In genomic region chr6:4253604-4254211, GRCh38 we compare ENCODE assay signal across 8 cellular contexts.
A peak's percentile ranks its signal among the peaks of the same experiment; 100 is the strongest.
DNase-seq lines count a peak whose midpoint lies in the region; ATAC-seq and TF ChIP-seq lines count a peak whose summit lies in the region.

No MANE protein-coding gene starts in this region.

- ATAC-seq in activated T-helper 17 cell treated with anti-CD3 and anti-CD28 coated beads, Interleukin-2, amount 50 U/mL, for 72 hours (replicated peaks), result no peak
- ATAC-seq in GM21423 (IDR thresholded peaks at IDR 0.05; ENCODE audit: unreplicated experiment), result no peak

- peak; percentile 65 for TF ChIP-seq CTCF in BJ (IDR thresholded peaks at IDR 0.05; ENCODE audit: insufficient read depth, low read depth, low read length)
- TF ChIP-seq CTCF in nephron (IDR thresholded peaks at IDR 0.05; ENCODE audit: unreplicated experiment in 3 of 3), result peak; percentile 36 to 50 (median 49)

- peak overlapping the region; percentile 65 to 82 (median 70) for H3K27ac Mint-ChIP-seq in nephron
- no peak overlapping the region for H3K27ac Mint-ChIP-seq in activated T-helper 17 cell treated with anti-CD3 and anti-CD28 coated beads, Interleukin-2, amount 50 U/mL, for 72 hours

- no peak overlapping the region for H3K4me3 Mint-ChIP-seq in nephron
- H3K4me3 Mint-ChIP-seq in activated T-helper 17 cell treated with anti-CD3 and anti-CD28 coated beads, Interleukin-2, amount 50 U/mL, for 72 hours, result no peak overlapping the region

- peaks cover 8% of the 10 kb centered on the region for H3K27me3 Mint-ChIP-seq in nephron (ENCODE audit: low read depth)
- peaks cover 19% of the 10 kb centered on the region for H3K27me3 Mint-ChIP-seq in activated T-helper 17 cell treated with anti-CD3 and anti-CD28 coated beads, Interleukin-2, amount 50 U/mL, for 72 hours

- no peaks in the 10 kb centered on the region for H3K36me3 Mint-ChIP-seq in nephron (ENCODE audit: low read depth)
- H3K36me3 Mint-ChIP-seq in activated T-helper 17 cell treated with anti-CD3 and anti-CD28 coated beads, Interleukin-2, amount 50 U/mL, for 72 hours (ENCODE audit: low read depth), result no peaks in the 10 kb centered on the region

- H3K4me1 Mint-ChIP-seq in nephron, result peaks cover 7% of the 10 kb centered on the region
- no peaks in the 10 kb centered on the region for H3K4me1 Mint-ChIP-seq in activated T-helper 17 cell treated with anti-CD3 and anti-CD28 coated beads, Interleukin-2, amount 50 U/mL, for 72 hours

- no peaks in the 10 kb centered on the region for H3K27me3 ChIP-seq in BJ (ENCODE audit: control insufficient read depth, insufficient read depth, low read length)

- CTCF ChIA-PET in BJ (lab: Yijun Ruan, JAX), result interaction anchor here (0.6 to 1.7 kb wide), 8 partner anchors 11 to 125 kb away, joined by 3 to 7 read pairs (median 4); no protein-coding TSS in a partner anchor

- POLR2A ChIA-PET in BJ (lab: Charles Lee), result no interaction called here

- no peaks in the 10 kb centered on the region for H3K9me3 Mint-ChIP-seq in nephron
- H3K9me3 Mint-ChIP-seq in activated T-helper 17 cell treated with anti-CD3 and anti-CD28 coated beads, Interleukin-2, amount 50 U/mL, for 72 hours, result no peaks in the 10 kb centered on the region

- H3K4me3 ChIP-seq in BJ (ENCODE audit: low read depth, low read length), result no peak overlapping the region

- no peaks in the 10 kb centered on the region for H3K36me3 ChIP-seq in BJ (ENCODE audit: control insufficient read depth, insufficient read depth, low read length)

- H3K27ac ChIP-seq in epithelial cell of prostate, result peak overlapping the region; percentile 12

- DNase-seq in BJ (ENCODE audit: low read depth), result no peak
- peak; percentile 87 for DNase-seq in NCI-H2029 treated with DMSO at 0.1 percent for 48 hours (lab: John Stamatoyannopoulos, UW)
- DNase-seq in epithelial cell of prostate (ENCODE audit: low read depth, low spot score), result peak; percentile 12
- DNase-seq in T-helper 2 cell, result no peak
- DNase-seq in stimulated activated CD4-positive, alpha-beta T cell treated with anti-CD3 and anti-CD28 coated beads, Interleukin-4, amount 100 ng/mL, for 1 hour, result no peak

Comparison
In these comparisons a context has a peak if more than half of its experiments do, and no peak if none do; other contexts are left out.
1. DNase-seq: peak in NCI-H2029 treated with DMSO at 0.1 percent for 48 hours (single experiment) and epithelial cell of prostate (single experiment); none in BJ (single experiment), T-helper 2 cell (0 of 5) and stimulated activated CD4-positive, alpha-beta T cell treated with anti-CD3 and anti-CD28 coated beads, Interleukin-4, amount 100 ng/mL, for 1 hour (single experiment).